ENCODE assay signal across 23 cellular contexts in the genomic region with DNA sequence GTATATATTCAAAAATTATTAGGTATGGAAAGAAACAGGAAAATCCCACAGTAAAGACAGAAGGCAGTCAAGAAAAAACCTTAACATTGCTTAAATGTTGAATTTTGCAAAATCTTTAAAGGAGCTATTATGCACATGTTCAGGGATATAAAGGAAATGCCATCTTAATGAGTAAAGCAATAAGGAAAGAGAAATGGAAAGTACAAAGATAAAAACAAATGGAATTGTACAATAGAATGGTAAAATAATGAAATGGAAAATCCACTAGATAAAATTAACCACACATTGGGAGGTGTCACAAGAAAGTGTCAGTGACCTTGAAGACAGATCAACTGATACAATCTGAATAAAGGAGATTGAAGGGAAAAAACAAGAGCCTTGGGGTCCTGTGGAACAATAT.
"Had no signal": no experiment of that assay in that cellular context is flagged by ENCODE, and none has a peak within 500 bp of the region (broad histone marks: within the 10 kb centered on the region; RNA-seq: fewer than 3 reads in every experiment).

No MANE protein-coding gene starts in this region.

- H3K4me3 Mint-ChIP-seq: activated naive CD8-positive, alpha-beta T cell; brain; nephron; stimulated activated memory B cell treated with anti-CD40 and anti-IgM and Interleukin-4, amounts not matched to agents 10 μg/mL and 1 μg/mL and 100 μg/mL, for 72 hours had no signal

- H3K9me3 ChIP-seq: sigmoid colon, thoracic aorta, upper lobe of left lung had no signal

- H3K27me3 ChIP-seq: sigmoid colon, upper lobe of left lung had no signal

- H3K4me1 ChIP-seq: sigmoid colon, upper lobe of left lung had no signal

- DNase-seq: activated CD4-positive, alpha-beta T cell treated with anti-CD3 and anti-CD28 coated beads for 1 hour; activated CD8-positive, alpha-beta memory T cell treated with anti-CD3 and anti-CD28 coated beads for 24 hours; activated CD8-positive, alpha-beta memory T cell treated with anti-CD3 and anti-CD28 coated beads, Interleukin-2, amount 50 U/mL, for 48 hours; activated effector memory CD4-positive, alpha-beta T cell treated with Interleukin-2 at 50 U/mL for 16 hours; activated T-cell treated with anti-CD3 and anti-CD28 coated beads, Interleukin-2, amount 50 U/mL, for 48 hours; amygdala; central memory CD4-positive, alpha-beta T cell; hippocampal formation; mammary epithelial cell; midbrain; sigmoid colon; stimulated activated CD4-positive, alpha-beta T cell treated with anti-CD3 and anti-CD28 coated beads, Interleukin-4, amount 100 ng/mL, for 4 hours; T1000; upper lobe of left lung had no signal

- H3K4me3 ChIP-seq: coronary artery, sigmoid colon, thoracic aorta, upper lobe of left lung had no signal

- FAIRE-seq: endometrium, keratinocyte had no signal

- H3K27me3 Mint-ChIP-seq: activated naive CD8-positive, alpha-beta T cell; brain; stimulated activated memory B cell treated with anti-CD40 and anti-IgM and Interleukin-4, amounts not matched to agents 10 μg/mL and 1 μg/mL and 100 μg/mL, for 72 hours had no signal

- H3K36me3 ChIP-seq: sigmoid colon, thoracic aorta, upper lobe of left lung had no signal

- H3K9me3 Mint-ChIP-seq: brain, nephron had no signal

- H3K4me1 Mint-ChIP-seq: nephron; stimulated activated memory B cell treated with anti-CD40 and anti-IgM and Interleukin-4, amounts not matched to agents 10 μg/mL and 1 μg/mL and 100 μg/mL, for 72 hours had no signal

- H3K27ac Mint-ChIP-seq: activated naive CD8-positive, alpha-beta T cell; nephron; stimulated activated memory B cell treated with anti-CD40 and anti-IgM and Interleukin-4, amounts not matched to agents 10 μg/mL and 1 μg/mL and 100 μg/mL, for 72 hours had no signal

- H3K27ac ChIP-seq: coronary artery, sigmoid colon, upper lobe of left lung had no signal

- ATAC-seq: left lobe of liver; stimulated activated memory B cell treated with anti-CD40 and anti-IgM and Interleukin-4, amounts not matched to agents 10 μg/mL and 1 μg/mL and 100 μg/mL, for 72 hours had no signal
